Comparison of ENCODE assay signal across 17 cellular contexts in genomic region chr17:16241906-16242399, GRCh38. TPM values are rescaled to one million over a fixed set of nuclear protein-coding genes. Genes with fewer than 3 reads are reported as not detected.
A peak's percentile ranks its signal among the peaks of the same experiment; 100 is the strongest.
DNase-seq lines count a peak whose midpoint lies in the region; ATAC-seq, FAIRE-seq and TF ChIP-seq lines count a peak whose summit lies in the region.
"Had no signal": no experiment of that assay in that cellular context is flagged by ENCODE, and none has a peak within 500 bp of the region (broad histone marks: within the 10 kb centered on the region; RNA-seq: fewer than 3 reads in every experiment).

No MANE protein-coding gene starts in this region.

- no peak for DNase-seq in astrocyte (ENCODE audit: low read depth)
- DNase-seq in stimulated activated naive B cell treated with anti-CD40 and anti-IgM and Interleukin-4, amounts not matched to agents 10 μg/mL and 1 μg/mL and 100 μg/mL, for 72 hours: no peak
- DNase-seq in GM19239 (ENCODE audit: insufficient read length, low spot score): no peak
- DNase-seq in HAP-1 (ENCODE audit: low spot score in 2 of 2): no peak
- DNase-seq in mesothelial cell of epicardium (ENCODE audit: low spot score in 2 of 2, unreplicated experiment in 2 of 2): no peak
- DNase-seq: C1 segment of cervical spinal cord; CD4-positive, CD25-positive, alpha-beta regulatory T cell; CD8-positive, alpha-beta memory T cell; DMS 273 treated with DMSO at 0.1 percent for 48 hours; DMS79; EL; GDM1; H9 had no signal

- H3K4me1 Mint-ChIP-seq in astrocyte (ENCODE audit: low read depth, unreplicated experiment) (peaks cover 5% of the 10 kb centered on the region), mesothelial cell of epicardium (peaks cover 9% of the 10 kb centered on the region)
- H3K4me1 Mint-ChIP-seq in stimulated activated naive B cell treated with anti-CD40 and anti-IgM and Interleukin-4, amounts not matched to agents 10 μg/mL and 1 μg/mL and 100 μg/mL, for 72 hours: peaks cover 3 to 5% of the 10 kb centered on the region in 2 donors

- no peak overlapping the region for H3K4me2 ChIP-seq in astrocyte (ENCODE audit: low read length)
- H3K4me2 ChIP-seq: GM23338 had no signal

- H3K9me3 ChIP-seq in astrocyte (ENCODE audit: insufficient read depth, low read depth, low read length) (no peaks in the 10 kb centered on the region), liver (ENCODE audit: control insufficient read depth in 4 of 4, low read length in 3 of 4) (no peaks in the 10 kb centered on the region), HAP-1 (no peaks in the 10 kb centered on the region)

- in situ Hi-C loops in HAP-1 (cut with MboI; ENCODE audit: low sequenced_read_pairs): no loop called here

- peaks cover 4% of the 10 kb centered on the region for H3K79me2 ChIP-seq in astrocyte (ENCODE audit: insufficient read depth, low read length)

- H3K27ac ChIP-seq in astrocyte (ENCODE audit: low read depth, low read length): no peak overlapping the region
- H3K27ac ChIP-seq in liver (ENCODE audit: low read depth in 1 of 2, low read length in 2 of 2): no peak overlapping the region

- H3K4me1 ChIP-seq in astrocyte (ENCODE audit: insufficient read depth, low read length): no peaks in the 10 kb centered on the region
- H3K4me1 ChIP-seq in liver (ENCODE audit: control insufficient read depth in 4 of 4, insufficient read depth in 4 of 4, low read length in 3 of 4): peaks cover 0 to 2% (median under 1%) of the 10 kb centered on the region in 4 donors
- no peaks in the 10 kb centered on the region for H3K4me1 ChIP-seq in HAP-1

- no peaks in the 10 kb centered on the region for H3K9me3 Mint-ChIP-seq in astrocyte (ENCODE audit: unreplicated experiment)
- H3K9me3 Mint-ChIP-seq in stimulated activated naive B cell treated with anti-CD40 and anti-IgM and Interleukin-4, amounts not matched to agents 10 μg/mL and 1 μg/mL and 100 μg/mL, for 72 hours: peaks cover 0 to 1% of the 10 kb centered on the region in 2 donors
- no peaks in the 10 kb centered on the region for H3K9me3 Mint-ChIP-seq in mesothelial cell of epicardium
- H3K9me3 Mint-ChIP-seq: CD4-positive, CD25-positive, alpha-beta regulatory T cell; CD8-positive, alpha-beta memory T cell; GM23338; H9 had no signal

- no peaks in the 10 kb centered on the region for H3K27me3 Mint-ChIP-seq in astrocyte (ENCODE audit: low read depth, unreplicated experiment)
- no peaks in the 10 kb centered on the region for H3K27me3 Mint-ChIP-seq in stimulated activated naive B cell treated with anti-CD40 and anti-IgM and Interleukin-4, amounts not matched to agents 10 μg/mL and 1 μg/mL and 100 μg/mL, for 72 hours
- H3K27me3 Mint-ChIP-seq in mesothelial cell of epicardium (ENCODE audit: low read depth): no peaks in the 10 kb centered on the region
- H3K27me3 Mint-ChIP-seq: CD4-positive, CD25-positive, alpha-beta regulatory T cell; CD8-positive, alpha-beta memory T cell had no signal

- H3K4me3 ChIP-seq in astrocyte (ENCODE audit: insufficient read depth, low read depth, low read length): no peak overlapping the region
- H3K4me3 ChIP-seq in liver (ENCODE audit: low read depth in 1 of 3, low read length in 3 of 3): no peak overlapping the region
- H3K4me3 ChIP-seq in HAP-1: no peak overlapping the region
- H3K4me3 ChIP-seq: GM12878, GM23338 had no signal

- H3K27me3 ChIP-seq in astrocyte (ENCODE audit: insufficient read depth, low read length): no peaks in the 10 kb centered on the region
- no peaks in the 10 kb centered on the region for H3K27me3 ChIP-seq in liver (ENCODE audit: control insufficient read depth in 4 of 4, insufficient read depth in 4 of 4, low read length in 3 of 4)
- no peaks in the 10 kb centered on the region for H3K27me3 ChIP-seq in HAP-1 (ENCODE audit: low read depth)

- ATAC-seq in stimulated activated naive B cell treated with anti-CD40 and anti-IgM and Interleukin-4, amounts not matched to agents 10 μg/mL and 1 μg/mL and 100 μg/mL, for 72 hours (replicated peaks): no peak
- ATAC-seq: GM12878, GM23338 had no signal

- H3K36me3 Mint-ChIP-seq in astrocyte (ENCODE audit: low read depth, unreplicated experiment): peaks cover 7% of the 10 kb centered on the region
- peaks cover 6 to 16% of the 10 kb centered on the region in 2 donors for H3K36me3 Mint-ChIP-seq in stimulated activated naive B cell treated with anti-CD40 and anti-IgM and Interleukin-4, amounts not matched to agents 10 μg/mL and 1 μg/mL and 100 μg/mL, for 72 hours
- peaks cover 1% of the 10 kb centered on the region for H3K36me3 Mint-ChIP-seq in mesothelial cell of epicardium

- no peak overlapping the region for H3K27ac Mint-ChIP-seq in astrocyte (ENCODE audit: unreplicated experiment)
- peak overlapping the region; percentile 47 for H3K27ac Mint-ChIP-seq in stimulated activated naive B cell treated with anti-CD40 and anti-IgM and Interleukin-4, amounts not matched to agents 10 μg/mL and 1 μg/mL and 100 μg/mL, for 72 hours
- no peak overlapping the region for H3K27ac Mint-ChIP-seq in mesothelial cell of epicardium
- H3K27ac Mint-ChIP-seq: GM23338, H9 had no signal

- H3K4me3 Mint-ChIP-seq in astrocyte (ENCODE audit: unreplicated experiment): peak overlapping the region; percentile 45
- no peak overlapping the region for H3K4me3 Mint-ChIP-seq in stimulated activated naive B cell treated with anti-CD40 and anti-IgM and Interleukin-4, amounts not matched to agents 10 μg/mL and 1 μg/mL and 100 μg/mL, for 72 hours
- H3K4me3 Mint-ChIP-seq in mesothelial cell of epicardium: no peak overlapping the region
- H3K4me3 Mint-ChIP-seq: CD4-positive, CD25-positive, alpha-beta regulatory T cell; CD8-positive, alpha-beta memory T cell; GM23338; H9 had no signal

- H3K36me3 ChIP-seq in astrocyte (ENCODE audit: insufficient read depth, low read length) (no peaks in the 10 kb centered on the region), liver (ENCODE audit: control insufficient read depth in 4 of 4, insufficient read depth in 3 of 4, low read depth in 1 of 4, low read length in 3 of 4) (no peaks in the 10 kb centered on the region), HAP-1 (replicated peaks) (no peaks in the 10 kb centered on the region; the same call in 1 of the 2 replicates)

- no peak overlapping the region for H2AFZ ChIP-seq in astrocyte (ENCODE audit: low read depth, low read length)
- H2AFZ ChIP-seq: GM23338 had no signal

- FAIRE-seq in astrocyte (lab: Jason Lieb, UNC) (no peak), GM19239 (lab: Jason Lieb, UNC) (no peak)
- FAIRE-seq: D721Med, GM12878 had no signal

- no peak for TF ChIP-seq CTCF in astrocyte (IDR thresholded peaks at IDR 0.05; ENCODE audit: insufficient read depth, low read depth, low read length)
- TF ChIP-seq CTCF in liver (IDR thresholded peaks at IDR 0.05; ENCODE audit: low read depth, low read length, missing input control): no peak
- no peak for TF ChIP-seq CTCF in mesothelial cell of epicardium (IDR thresholded peaks at IDR 0.05; ENCODE audit: unreplicated experiment)

- no peak for TF ChIP-seq RAD21 in liver (IDR thresholded peaks at IDR 0.05)

- no peak overlapping the region for H3K9ac ChIP-seq in astrocyte (ENCODE audit: low read length)
- no peak overlapping the region for H3K9ac ChIP-seq in liver (ENCODE audit: low read depth in 1 of 2, low read length in 2 of 2)

- H4K20me1 ChIP-seq in astrocyte (ENCODE audit: insufficient read depth, low read length): no peaks in the 10 kb centered on the region

TF ChIP-seq in liver, 16 proteins besides CTCF, POLR2A, EP300 and RAD21:
- TF ChIP-seq SP1 (IDR thresholded peaks at IDR 0.05) (no peak), JUND (IDR thresholded peaks at IDR 0.05) (no peak), MAX (IDR thresholded peaks at IDR 0.05) (no peak), HNF4G (IDR thresholded peaks at IDR 0.05) (no peak), HNF4A (conservative IDR thresholded peaks at IDR 0.05) (peak; percentile 22 to 52), ATF3 (IDR thresholded peaks at IDR 0.05) (no peak), NR2F2 (IDR thresholded peaks at IDR 0.05) (no peak)
TF ChIP-seq in liver: peak in this region for 1.

RNA-seq across cellular contexts. Expression of gene PIGL, which starts 24.9 kb away (rescaled TPM):
- 21.9 and 25.5 TPM in 2 replicates for total RNA-seq in astrocyte
- 10 to 100 TPM in 1 of 2 donors, 1 to 10 TPM in 1; 9.8 to 34.7 TPM for total RNA-seq in liver
- 10 to 100 TPM in 1 of 2 donors, 1 to 10 TPM in 1; 6.7 to 19.6 TPM for polyA plus RNA-seq in liver
- 62.4 to 69.4 TPM (median 64.2 TPM) in 3 replicates for total RNA-seq in mesothelial cell of epicardium

RNA-seq across cellular contexts. Expression of gene NCOR1, which starts 26.6 kb away (rescaled TPM):
- total RNA-seq in astrocyte (119 and 121 TPM in 2 replicates), liver (10 to 100 TPM; 69.0 to 94.8 TPM), mesothelial cell of epicardium (130 to 142 TPM (median 135 TPM) in 3 replicates)
- polyA plus RNA-seq in liver: 10 to 100 TPM; 23.6 to 84.9 TPM
